Comparison of ENCODE assay signal across 19 cellular contexts in the genomic region with DNA sequence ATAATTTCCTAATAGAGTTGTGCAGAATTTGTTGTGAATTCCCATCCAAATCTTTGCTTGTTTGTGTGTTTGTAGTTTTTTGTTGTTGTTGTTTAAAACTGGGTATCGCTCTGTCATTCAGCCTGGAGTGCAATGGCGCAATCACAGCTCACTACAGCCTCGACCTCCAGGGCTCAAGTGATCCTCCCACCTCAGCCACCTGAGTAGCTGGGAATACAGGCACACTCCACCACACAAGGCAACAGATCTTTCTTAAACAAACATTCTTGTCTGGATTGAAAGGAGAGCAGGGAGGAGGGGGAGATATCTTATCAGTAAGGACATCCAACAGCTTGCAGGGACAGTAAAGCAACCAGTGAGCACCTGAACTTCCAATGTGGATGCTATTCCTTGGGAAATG.
DNase-seq lines count a peak whose midpoint lies in the region; ATAC-seq lines count a peak whose summit lies in the region.
"Had no signal": no experiment of that assay in that cellular context is flagged by ENCODE, and none has a peak within 500 bp of the region (broad histone marks: within the 10 kb centered on the region; RNA-seq: fewer than 3 reads in every experiment).

No MANE protein-coding gene starts in this region.

- H3K27me3 Mint-ChIP-seq in effector memory CD8-positive, alpha-beta T cell: peaks cover 41 to 43% of the 10 kb centered on the region in 2 donors

- H3K4me1 Mint-ChIP-seq in effector memory CD8-positive, alpha-beta T cell (ENCODE audit: low read depth in 2 of 2): no peaks in the 10 kb centered on the region
- H3K4me1 Mint-ChIP-seq: B cell; CD4-positive, CD25-positive, alpha-beta regulatory T cell had no signal

- ATAC-seq in effector memory CD8-positive, alpha-beta T cell (replicated peaks): no peak
- ATAC-seq: HCT116, HepG2, Panc1 had no signal

- no peak overlapping the region for H3K4me3 Mint-ChIP-seq in effector memory CD8-positive, alpha-beta T cell
- H3K4me3 Mint-ChIP-seq: B cell; CD4-positive, CD25-positive, alpha-beta regulatory T cell had no signal

- H3K9me3 Mint-ChIP-seq in effector memory CD8-positive, alpha-beta T cell: no peaks in the 10 kb centered on the region

- DNase-seq in NCI-H510A treated with DMSO at 0.1 percent for 48 hours (lab: John Stamatoyannopoulos, UW) (peak; percentile 11), NCI-H510A (lab: John Stamatoyannopoulos, UW) (no peak), NCI-H69 (lab: John Stamatoyannopoulos, UW) (peak; percentile 18), left kidney (ENCODE audit: low read depth, low spot score) (peak; percentile 69), middle frontal gyrus (ENCODE audit: extremely low spot score, low spot score) (no peak), GF-D8 (lab: John Stamatoyannopoulos, UW) (no peak)
- DNase-seq in effector memory CD8-positive, alpha-beta T cell: no peak
- DNase-seq: CD4-positive, CD25-positive, alpha-beta regulatory T cell; COR-L47; GM23248; KBM-7; MV-4-11; NCI-H1417; NCI-H345; NCI-H526 treated with DMSO at 0.1 percent for 48 hours had no signal

- no peaks in the 10 kb centered on the region for H3K36me3 Mint-ChIP-seq in effector memory CD8-positive, alpha-beta T cell (ENCODE audit: insufficient read depth)
- H3K36me3 Mint-ChIP-seq: CD4-positive, CD25-positive, alpha-beta regulatory T cell had no signal

- H3K27ac Mint-ChIP-seq in effector memory CD8-positive, alpha-beta T cell: no peak overlapping the region
- H3K27ac Mint-ChIP-seq: B cell; CD4-positive, CD25-positive, alpha-beta regulatory T cell had no signal

Comparison
In these comparisons a context has a peak if more than half of its experiments do, and no peak if none do; other contexts are left out.
1. DNase-seq: peak in NCI-H510A treated with DMSO at 0.1 percent for 48 hours (single experiment), NCI-H69 (single experiment) and left kidney (single experiment); none in NCI-H510A (single experiment), middle frontal gyrus (single experiment), GF-D8 (single experiment) and effector memory CD8-positive, alpha-beta T cell (0 of 3).